ENCODE assay signal across 27 cellular contexts in the genomic region with DNA sequence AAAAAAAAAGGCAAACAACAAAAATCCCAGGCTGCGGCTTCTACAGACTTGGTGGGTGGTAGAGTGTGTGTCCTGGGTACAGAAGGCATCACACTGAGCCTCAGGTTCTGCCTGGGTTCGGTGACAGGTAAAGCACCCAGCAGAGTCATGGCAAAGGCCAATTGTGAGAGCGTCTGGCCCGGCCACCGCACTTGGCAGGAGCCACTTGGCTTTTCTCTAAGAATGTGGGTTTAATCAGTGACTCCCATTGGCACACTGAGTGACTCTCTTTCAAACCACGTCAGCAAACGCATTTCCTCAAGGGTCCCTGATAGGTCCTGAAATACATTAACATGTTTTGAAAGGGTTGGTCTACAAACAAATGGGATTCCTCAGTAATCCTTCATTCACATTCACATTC. TPM values are rescaled to one million over a fixed set of nuclear protein-coding genes. Genes with fewer than 3 reads are reported as not detected.
"Had no signal": no experiment of that assay in that cellular context is flagged by ENCODE, and none has a peak within 500 bp of the region (broad histone marks: within the 10 kb centered on the region; RNA-seq: fewer than 3 reads in every experiment).

No MANE protein-coding gene starts in this region.

- ATAC-seq: activated CD4-positive, CD25-positive, alpha-beta regulatory T cell treated with anti-CD3 and anti-CD28 coated beads, Interleukin-2, amount 50 U/mL, for 24 hours; activated CD8-positive, alpha-beta T cell treated with anti-CD3 and anti-CD28 coated beads for 36 hours; activated T-cell treated with anti-CD3 and anti-CD28 coated beads, Interleukin-2, amount 50 U/mL, for 4 hours; activated T-helper 17 cell treated with anti-CD3 and anti-CD28 coated beads, Interleukin-2, amount 50 U/mL, for 72 hours; T-helper 17 cell had no signal

- H3K9me3 ChIP-seq: esophagus squamous epithelium had no signal

- H3K4me3 ChIP-seq: breast epithelium, cardiac muscle cell, coronary artery, dorsolateral prefrontal cortex, esophagus squamous epithelium had no signal

- H3K4me1 ChIP-seq: breast epithelium had no signal

- DNase-seq: activated B cell treated with CpG ODN at 0.5 μM for 24 hours; activated CD4-positive, alpha-beta T cell treated with anti-CD3 and anti-CD28 coated beads for 48 hours; activated CD4-positive, alpha-beta T cell treated with anti-CD3 and anti-CD28 coated beads, Interleukin-2, amount 50 U/mL, for 1 hour; activated CD4-positive, alpha-beta T cell treated with anti-CD3 and anti-CD28 coated beads, Interleukin-2, amount 50 U/mL, for 48 hours; activated CD8-positive, alpha-beta memory T cell treated with anti-CD3 and anti-CD28 coated beads for 24 hours; activated CD8-positive, alpha-beta T cell treated with anti-CD3 and anti-CD28 coated beads for 36 hours; activated effector memory CD4-positive, alpha-beta T cell treated with Interleukin-2 at 50 U/mL for 16 hours; activated gamma-delta T cell treated with Interleukin-2 at 50 U/mL for 16 hours; activated naive CD4-positive, alpha-beta T cell treated with anti-CD3 and anti-CD28 coated beads, Interleukin-2, amount 50 U/mL, for 16 hours; activated naive CD4-positive, alpha-beta T cell treated with Interleukin-2 at 50 U/mL for 16 hours; activated T-cell treated with anti-CD3 and anti-CD28 coated beads, Interleukin-2, amount 50 U/mL, for 4 hours; amniotic stem cell; anterior cingulate cortex; dorsolateral prefrontal cortex; effector memory CD4-positive, alpha-beta T cell; erythroblast; esophagus squamous epithelium; foreskin fibroblast; T-helper 1 cell; T-helper 17 cell; T1000; WERI-Rb-1 had no signal

- H3K27ac ChIP-seq: breast epithelium, cardiac muscle cell, coronary artery, dorsolateral prefrontal cortex, esophagus squamous epithelium, WERI-Rb-1 had no signal

- H3K27me3 ChIP-seq: cardiac muscle cell had no signal

- H3K36me3 ChIP-seq: breast epithelium, cardiac muscle cell, esophagus squamous epithelium, WERI-Rb-1 had no signal

RNA-seq across cellular contexts. Expression of a gene that starts 17.0 kb away (rescaled TPM):
- total RNA-seq: activated B cell treated with CpG ODN at 0.5 μM for 24 hours; activated T-cell treated with anti-CD3 and anti-CD28 coated beads, Interleukin-2, amount 50 U/mL, for 4 hours; T-helper 17 cell had no signal
